In the genomic region with DNA sequence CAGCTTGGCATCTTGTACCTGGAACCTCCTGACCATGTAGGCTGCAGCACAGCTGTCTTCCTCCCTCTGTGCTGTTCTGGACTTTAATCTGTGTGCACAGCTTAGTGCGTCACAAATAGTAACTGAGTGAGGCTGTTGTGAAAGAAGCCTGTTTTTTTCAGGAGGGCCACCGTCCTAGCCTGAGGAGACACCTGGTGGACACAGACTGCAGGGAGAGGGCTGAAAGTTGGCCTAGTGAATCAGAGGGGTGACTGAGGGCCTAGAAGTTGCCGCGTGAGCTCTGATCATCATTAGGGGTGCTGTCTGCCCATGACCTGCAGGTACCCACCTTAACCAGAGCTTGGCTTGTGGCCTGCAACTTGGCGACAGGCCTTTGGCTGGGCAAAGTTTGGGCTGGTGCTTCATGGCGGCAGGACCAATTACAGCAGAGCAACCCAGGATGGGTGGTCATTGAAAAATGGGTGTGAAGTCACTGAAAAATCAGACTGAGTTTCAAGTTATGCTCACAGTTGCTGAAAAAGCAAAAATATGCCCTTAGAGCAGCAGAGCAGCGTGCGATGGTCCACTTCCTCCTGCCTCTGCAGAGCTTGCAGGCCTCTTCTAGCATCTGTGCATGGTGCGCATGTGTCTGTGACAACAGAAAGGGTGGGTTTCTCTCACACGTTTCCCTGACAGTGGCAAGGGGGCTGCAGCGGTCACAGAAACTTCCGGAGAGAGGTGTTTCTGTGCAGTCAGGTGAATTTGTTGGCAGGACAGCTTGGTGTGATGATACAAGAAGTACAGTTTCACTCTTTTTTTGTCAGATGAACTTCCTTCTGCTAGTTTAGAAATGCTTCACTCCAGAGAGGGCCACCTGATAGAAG, we compare ENCODE assay signal across 1 cellular context.
TF ChIP-seq lines count a peak whose summit lies in the region.

No MANE protein-coding gene starts in this region.

TF ChIP-seq in HepG2, 621 proteins besides CTCF, POLR2A, EP300 and RAD21 (continued from another document and continues in another):
- TF ChIP-seq, protein P1, sequence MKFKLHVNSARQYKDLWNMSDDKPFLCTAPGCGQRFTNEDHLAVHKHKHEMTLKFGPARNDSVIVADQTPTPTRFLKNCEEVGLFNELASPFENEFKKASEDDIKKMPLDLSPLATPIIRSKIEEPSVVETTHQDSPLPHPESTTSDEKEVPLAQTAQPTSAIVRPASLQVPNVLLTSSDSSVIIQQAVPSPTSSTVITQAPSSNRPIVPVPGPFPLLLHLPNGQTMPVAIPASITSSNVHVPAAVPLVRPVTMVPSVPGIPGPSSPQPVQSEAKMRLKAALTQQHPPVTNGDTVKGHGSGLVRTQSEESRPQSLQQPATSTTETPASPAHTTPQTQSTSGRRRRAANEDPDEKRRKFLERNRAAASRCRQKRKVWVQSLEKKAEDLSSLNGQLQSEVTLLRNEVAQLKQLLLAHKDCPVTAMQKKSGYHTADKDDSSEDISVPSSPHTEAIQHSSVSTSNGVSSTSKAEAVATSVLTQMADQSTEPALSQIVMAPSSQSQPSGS (CRISPR knock-in tag; IDR thresholded peaks at IDR 0.05) = peak; percentile 95
- TF ChIP-seq JUND (CRISPR knock-in tag; IDR thresholded peaks at IDR 0.05) = peak; percentile 65; the same call in 1 of the 2 replicates
- TF ChIP-seq, protein P2, sequence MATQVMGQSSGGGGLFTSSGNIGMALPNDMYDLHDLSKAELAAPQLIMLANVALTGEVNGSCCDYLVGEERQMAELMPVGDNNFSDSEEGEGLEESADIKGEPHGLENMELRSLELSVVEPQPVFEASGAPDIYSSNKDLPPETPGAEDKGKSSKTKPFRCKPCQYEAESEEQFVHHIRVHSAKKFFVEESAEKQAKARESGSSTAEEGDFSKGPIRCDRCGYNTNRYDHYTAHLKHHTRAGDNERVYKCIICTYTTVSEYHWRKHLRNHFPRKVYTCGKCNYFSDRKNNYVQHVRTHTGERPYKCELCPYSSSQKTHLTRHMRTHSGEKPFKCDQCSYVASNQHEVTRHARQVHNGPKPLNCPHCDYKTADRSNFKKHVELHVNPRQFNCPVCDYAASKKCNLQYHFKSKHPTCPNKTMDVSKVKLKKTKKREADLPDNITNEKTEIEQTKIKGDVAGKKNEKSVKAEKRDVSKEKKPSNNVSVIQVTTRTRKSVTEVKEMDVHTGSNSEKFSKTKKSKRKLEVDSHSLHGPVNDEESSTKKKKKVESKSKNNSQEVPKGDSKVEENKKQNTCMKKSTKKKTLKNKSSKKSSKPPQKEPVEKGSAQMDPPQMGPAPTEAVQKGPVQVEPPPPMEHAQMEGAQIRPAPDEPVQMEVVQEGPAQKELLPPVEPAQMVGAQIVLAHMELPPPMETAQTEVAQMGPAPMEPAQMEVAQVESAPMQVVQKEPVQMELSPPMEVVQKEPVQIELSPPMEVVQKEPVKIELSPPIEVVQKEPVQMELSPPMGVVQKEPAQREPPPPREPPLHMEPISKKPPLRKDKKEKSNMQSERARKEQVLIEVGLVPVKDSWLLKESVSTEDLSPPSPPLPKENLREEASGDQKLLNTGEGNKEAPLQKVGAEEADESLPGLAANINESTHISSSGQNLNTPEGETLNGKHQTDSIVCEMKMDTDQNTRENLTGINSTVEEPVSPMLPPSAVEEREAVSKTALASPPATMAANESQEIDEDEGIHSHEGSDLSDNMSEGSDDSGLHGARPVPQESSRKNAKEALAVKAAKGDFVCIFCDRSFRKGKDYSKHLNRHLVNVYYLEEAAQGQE (IDR thresholded peaks at IDR 0.05; ENCODE audit: borderline replicate concordance in 1 of 2, low read depth in 1 of 2, low read length in 2 of 2) = peak in 1 of 2 experiments; percentile 63; a peak in 1 of 4 replicates
- TF ChIP-seq, protein P3, sequence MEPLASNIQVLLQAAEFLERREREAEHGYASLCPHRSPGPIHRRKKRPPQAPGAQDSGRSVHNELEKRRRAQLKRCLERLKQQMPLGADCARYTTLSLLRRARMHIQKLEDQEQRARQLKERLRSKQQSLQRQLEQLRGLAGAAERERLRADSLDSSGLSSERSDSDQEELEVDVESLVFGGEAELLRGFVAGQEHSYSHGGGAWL (CRISPR knock-in tag; IDR thresholded peaks at IDR 0.05) = peak; percentile 41; the same call in 1 of the 2 replicates
- TF ChIP-seq NFATC3 (CRISPR knock-in tag; IDR thresholded peaks at IDR 0.05) = peak; percentile 3; the same call in 1 of the 2 replicates
- no peak for TF ChIP-seq ZNF577 (CRISPR knock-in tag; IDR thresholded peaks at IDR 0.05; ENCODE audit: borderline replicate concordance, low read depth)
- TF ChIP-seq KAT8 (CRISPR knock-in tag; IDR thresholded peaks at IDR 0.05) = peak; percentile 90
- TF ChIP-seq ZNF451 (CRISPR knock-in tag; IDR thresholded peaks at IDR 0.05) = peak; percentile 87; the same call in 1 of the 2 replicates
- TF ChIP-seq, protein P4, sequence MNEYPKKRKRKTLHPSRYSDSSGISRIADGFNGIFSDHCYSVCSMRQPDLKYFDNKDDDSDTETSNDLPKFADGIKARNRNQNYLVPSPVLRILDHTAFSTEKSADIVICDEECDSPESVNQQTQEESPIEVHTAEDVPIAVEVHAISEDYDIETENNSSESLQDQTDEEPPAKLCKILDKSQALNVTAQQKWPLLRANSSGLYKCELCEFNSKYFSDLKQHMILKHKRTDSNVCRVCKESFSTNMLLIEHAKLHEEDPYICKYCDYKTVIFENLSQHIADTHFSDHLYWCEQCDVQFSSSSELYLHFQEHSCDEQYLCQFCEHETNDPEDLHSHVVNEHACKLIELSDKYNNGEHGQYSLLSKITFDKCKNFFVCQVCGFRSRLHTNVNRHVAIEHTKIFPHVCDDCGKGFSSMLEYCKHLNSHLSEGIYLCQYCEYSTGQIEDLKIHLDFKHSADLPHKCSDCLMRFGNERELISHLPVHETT (CRISPR knock-in tag; conservative IDR thresholded peaks at IDR 0.05) = peak; percentile 51; the same call in 1 of the 2 replicates
- TF ChIP-seq, protein P5, sequence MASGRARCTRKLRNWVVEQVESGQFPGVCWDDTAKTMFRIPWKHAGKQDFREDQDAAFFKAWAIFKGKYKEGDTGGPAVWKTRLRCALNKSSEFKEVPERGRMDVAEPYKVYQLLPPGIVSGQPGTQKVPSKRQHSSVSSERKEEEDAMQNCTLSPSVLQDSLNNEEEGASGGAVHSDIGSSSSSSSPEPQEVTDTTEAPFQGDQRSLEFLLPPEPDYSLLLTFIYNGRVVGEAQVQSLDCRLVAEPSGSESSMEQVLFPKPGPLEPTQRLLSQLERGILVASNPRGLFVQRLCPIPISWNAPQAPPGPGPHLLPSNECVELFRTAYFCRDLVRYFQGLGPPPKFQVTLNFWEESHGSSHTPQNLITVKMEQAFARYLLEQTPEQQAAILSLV (CRISPR knock-in tag; IDR thresholded peaks at IDR 0.05; ENCODE audit: borderline replicate concordance) = peak; percentile 56
- TF ChIP-seq ZNF263 (CRISPR knock-in tag; IDR thresholded peaks at IDR 0.05) = peak; percentile 50
- TF ChIP-seq, protein P6, sequence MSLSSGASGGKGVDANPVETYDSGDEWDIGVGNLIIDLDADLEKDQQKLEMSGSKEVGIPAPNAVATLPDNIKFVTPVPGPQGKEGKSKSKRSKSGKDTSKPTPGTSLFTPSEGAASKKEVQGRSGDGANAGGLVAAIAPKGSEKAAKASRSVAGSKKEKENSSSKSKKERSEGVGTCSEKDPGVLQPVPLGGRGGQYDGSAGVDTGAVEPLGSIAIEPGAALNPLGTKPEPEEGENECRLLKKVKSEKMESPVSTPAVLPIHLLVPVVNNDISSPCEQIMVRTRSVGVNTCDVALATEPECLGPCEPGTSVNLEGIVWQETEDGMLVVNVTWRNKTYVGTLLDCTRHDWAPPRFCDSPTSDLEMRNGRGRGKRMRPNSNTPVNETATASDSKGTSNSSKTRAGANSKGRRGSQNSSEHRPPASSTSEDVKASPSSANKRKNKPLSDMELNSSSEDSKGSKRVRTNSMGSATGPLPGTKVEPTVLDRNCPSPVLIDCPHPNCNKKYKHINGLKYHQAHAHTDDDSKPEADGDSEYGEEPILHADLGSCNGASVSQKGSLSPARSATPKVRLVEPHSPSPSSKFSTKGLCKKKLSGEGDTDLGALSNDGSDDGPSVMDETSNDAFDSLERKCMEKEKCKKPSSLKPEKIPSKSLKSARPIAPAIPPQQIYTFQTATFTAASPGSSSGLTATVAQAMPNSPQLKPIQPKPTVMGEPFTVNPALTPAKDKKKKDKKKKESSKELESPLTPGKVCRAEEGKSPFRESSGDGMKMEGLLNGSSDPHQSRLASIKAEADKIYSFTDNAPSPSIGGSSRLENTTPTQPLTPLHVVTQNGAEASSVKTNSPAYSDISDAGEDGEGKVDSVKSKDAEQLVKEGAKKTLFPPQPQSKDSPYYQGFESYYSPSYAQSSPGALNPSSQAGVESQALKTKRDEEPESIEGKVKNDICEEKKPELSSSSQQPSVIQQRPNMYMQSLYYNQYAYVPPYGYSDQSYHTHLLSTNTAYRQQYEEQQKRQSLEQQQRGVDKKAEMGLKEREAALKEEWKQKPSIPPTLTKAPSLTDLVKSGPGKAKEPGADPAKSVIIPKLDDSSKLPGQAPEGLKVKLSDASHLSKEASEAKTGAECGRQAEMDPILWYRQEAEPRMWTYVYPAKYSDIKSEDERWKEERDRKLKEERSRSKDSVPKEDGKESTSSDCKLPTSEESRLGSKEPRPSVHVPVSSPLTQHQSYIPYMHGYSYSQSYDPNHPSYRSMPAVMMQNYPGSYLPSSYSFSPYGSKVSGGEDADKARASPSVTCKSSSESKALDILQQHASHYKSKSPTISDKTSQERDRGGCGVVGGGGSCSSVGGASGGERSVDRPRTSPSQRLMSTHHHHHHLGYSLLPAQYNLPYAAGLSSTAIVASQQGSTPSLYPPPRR (CRISPR knock-in tag; IDR thresholded peaks at IDR 0.05; ENCODE audit: borderline replicate concordance) = peak; percentile 77; the same call in 1 of the 2 replicates
- TF ChIP-seq ZNF878 (CRISPR knock-in tag; IDR thresholded peaks at IDR 0.05) = peak; percentile 54; the same call in 1 of the 2 replicates
- TF ChIP-seq, protein P7, sequence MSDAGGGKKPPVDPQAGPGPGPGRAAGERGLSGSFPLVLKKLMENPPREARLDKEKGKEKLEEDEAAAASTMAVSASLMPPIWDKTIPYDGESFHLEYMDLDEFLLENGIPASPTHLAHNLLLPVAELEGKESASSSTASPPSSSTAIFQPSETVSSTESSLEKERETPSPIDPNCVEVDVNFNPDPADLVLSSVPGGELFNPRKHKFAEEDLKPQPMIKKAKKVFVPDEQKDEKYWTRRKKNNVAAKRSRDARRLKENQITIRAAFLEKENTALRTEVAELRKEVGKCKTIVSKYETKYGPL (CRISPR knock-in tag; IDR thresholded peaks at IDR 0.05) = peak; percentile 29; the same call in 1 of the 2 replicates
- TF ChIP-seq, protein P8, sequence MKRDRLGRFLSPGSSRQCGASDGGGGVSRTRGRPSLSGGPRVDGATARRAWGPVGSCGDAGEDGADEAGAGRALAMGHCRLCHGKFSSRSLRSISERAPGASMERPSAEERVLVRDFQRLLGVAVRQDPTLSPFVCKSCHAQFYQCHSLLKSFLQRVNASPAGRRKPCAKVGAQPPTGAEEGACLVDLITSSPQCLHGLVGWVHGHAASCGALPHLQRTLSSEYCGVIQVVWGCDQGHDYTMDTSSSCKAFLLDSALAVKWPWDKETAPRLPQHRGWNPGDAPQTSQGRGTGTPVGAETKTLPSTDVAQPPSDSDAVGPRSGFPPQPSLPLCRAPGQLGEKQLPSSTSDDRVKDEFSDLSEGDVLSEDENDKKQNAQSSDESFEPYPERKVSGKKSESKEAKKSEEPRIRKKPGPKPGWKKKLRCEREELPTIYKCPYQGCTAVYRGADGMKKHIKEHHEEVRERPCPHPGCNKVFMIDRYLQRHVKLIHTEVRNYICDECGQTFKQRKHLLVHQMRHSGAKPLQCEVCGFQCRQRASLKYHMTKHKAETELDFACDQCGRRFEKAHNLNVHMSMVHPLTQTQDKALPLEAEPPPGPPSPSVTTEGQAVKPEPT (CRISPR knock-in tag; IDR thresholded peaks at IDR 0.05; ENCODE audit: low read depth) = no peak; the same call in 1 of the 2 replicates
- peak; percentile 98 for TF ChIP-seq ZNF264 (CRISPR knock-in tag; IDR thresholded peaks at IDR 0.05)
- TF ChIP-seq SOX13 (IDR thresholded peaks at IDR 0.05) = peak; percentile 77; the same call in 1 of the 2 replicates
- peak in 1 of 2 experiments; percentile 79; a peak in 2 of 4 replicates for TF ChIP-seq SOX13 (CRISPR knock-in tag; conservative IDR thresholded peaks at IDR 0.05 in 1 of 2, IDR thresholded peaks at IDR 0.05 in 1 of 2)
- TF ChIP-seq SP1 (IDR thresholded peaks at IDR 0.05) = no peak
- TF ChIP-seq SP1 (CRISPR knock-in tag; IDR thresholded peaks at IDR 0.05) = peak; percentile 65
- TF ChIP-seq, protein P9, sequence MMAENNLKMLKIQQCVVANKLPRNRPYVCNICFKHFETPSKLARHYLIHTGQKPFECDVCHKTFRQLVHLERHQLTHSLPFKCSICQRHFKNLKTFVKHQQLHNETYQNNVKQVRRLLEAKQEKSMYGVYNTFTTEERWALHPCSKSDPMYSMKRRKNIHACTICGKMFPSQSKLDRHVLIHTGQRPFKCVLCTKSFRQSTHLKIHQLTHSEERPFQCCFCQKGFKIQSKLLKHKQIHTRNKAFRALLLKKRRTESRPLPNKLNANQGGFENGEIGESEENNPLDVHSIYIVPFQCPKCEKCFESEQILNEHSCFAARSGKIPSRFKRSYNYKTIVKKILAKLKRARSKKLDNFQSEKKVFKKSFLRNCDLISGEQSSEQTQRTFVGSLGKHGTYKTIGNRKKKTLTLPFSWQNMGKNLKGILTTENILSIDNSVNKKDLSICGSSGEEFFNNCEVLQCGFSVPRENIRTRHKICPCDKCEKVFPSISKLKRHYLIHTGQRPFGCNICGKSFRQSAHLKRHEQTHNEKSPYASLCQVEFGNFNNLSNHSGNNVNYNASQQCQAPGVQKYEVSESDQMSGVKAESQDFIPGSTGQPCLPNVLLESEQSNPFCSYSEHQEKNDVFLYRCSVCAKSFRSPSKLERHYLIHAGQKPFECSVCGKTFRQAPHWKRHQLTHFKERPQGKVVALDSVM (CRISPR knock-in tag; IDR thresholded peaks at IDR 0.05) = peak; percentile 63
- peak; percentile 57; the same call in 1 of the 2 replicates for TF ChIP-seq REXO4 (CRISPR knock-in tag; IDR thresholded peaks at IDR 0.05; ENCODE audit: borderline replicate concordance)
- peak; percentile 85 for TF ChIP-seq ZNF335 (CRISPR knock-in tag; IDR thresholded peaks at IDR 0.05)
- TF ChIP-seq ZNF674 (CRISPR knock-in tag; IDR thresholded peaks at IDR 0.05; ENCODE audit: low read depth) = no peak
- peak; percentile 86 for TF ChIP-seq ZNF772 (CRISPR knock-in tag; IDR thresholded peaks at IDR 0.05)
- TF ChIP-seq, protein P10, sequence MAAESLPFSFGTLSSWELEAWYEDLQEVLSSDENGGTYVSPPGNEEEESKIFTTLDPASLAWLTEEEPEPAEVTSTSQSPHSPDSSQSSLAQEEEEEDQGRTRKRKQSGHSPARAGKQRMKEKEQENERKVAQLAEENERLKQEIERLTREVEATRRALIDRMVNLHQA (CRISPR knock-in tag; IDR thresholded peaks at IDR 0.05) = no peak
- TF ChIP-seq, protein P11, sequence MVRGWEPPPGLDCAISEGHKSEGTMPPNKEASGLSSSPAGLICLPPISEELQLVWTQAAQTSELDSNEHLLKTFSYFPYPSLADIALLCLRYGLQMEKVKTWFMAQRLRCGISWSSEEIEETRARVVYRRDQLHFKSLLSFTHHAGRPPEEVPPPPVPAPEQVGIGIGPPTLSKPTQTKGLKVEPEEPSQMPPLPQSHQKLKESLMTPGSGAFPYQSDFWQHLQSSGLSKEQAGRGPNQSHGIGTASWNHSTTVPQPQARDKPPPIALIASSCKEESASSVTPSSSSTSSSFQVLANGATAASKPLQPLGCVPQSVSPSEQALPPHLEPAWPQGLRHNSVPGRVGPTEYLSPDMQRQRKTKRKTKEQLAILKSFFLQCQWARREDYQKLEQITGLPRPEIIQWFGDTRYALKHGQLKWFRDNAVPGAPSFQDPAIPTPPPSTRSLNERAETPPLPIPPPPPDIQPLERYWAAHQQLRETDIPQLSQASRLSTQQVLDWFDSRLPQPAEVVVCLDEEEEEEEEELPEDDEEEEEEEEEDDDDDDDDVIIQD (CRISPR knock-in tag; IDR thresholded peaks at IDR 0.05; ENCODE audit: low read depth) = peak; percentile 97
- TF ChIP-seq SALL1 (CRISPR knock-in tag; IDR thresholded peaks at IDR 0.05) = peak; percentile 95
- TF ChIP-seq, protein P12, sequence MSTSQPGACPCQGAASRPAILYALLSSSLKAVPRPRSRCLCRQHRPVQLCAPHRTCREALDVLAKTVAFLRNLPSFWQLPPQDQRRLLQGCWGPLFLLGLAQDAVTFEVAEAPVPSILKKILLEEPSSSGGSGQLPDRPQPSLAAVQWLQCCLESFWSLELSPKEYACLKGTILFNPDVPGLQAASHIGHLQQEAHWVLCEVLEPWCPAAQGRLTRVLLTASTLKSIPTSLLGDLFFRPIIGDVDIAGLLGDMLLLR (CRISPR knock-in tag; IDR thresholded peaks at IDR 0.05) = peak; percentile 69; the same call in 1 of the 2 replicates
